ENCODE assay signal across 1 cellular context in genomic region chr19:55216461-55217198, GRCh38.
A peak's percentile ranks its signal among the peaks of the same experiment; 100 is the strongest.
TF ChIP-seq lines count a peak whose summit lies in the region.

No MANE protein-coding gene starts in this region.

TF ChIP-seq in K562, 482 proteins besides CTCF, POLR2A, EP300 and RAD21 (continued from another document and continues in another):
- TF ChIP-seq AFF4 (CRISPR knock-in tag; IDR thresholded peaks at IDR 0.05) (peak; percentile 99), PHB (CRISPR knock-in tag; IDR thresholded peaks at IDR 0.05) (no peak), YBX1 (IDR thresholded peaks at IDR 0.05) (no peak), ZNF785 (CRISPR knock-in tag; IDR thresholded peaks at IDR 0.05) (no peak), PTBP1 (IDR thresholded peaks at IDR 0.05; ENCODE audit: low read depth, low read length) (peak; percentile 22; the same call in 1 of the 2 replicates), ID3 (CRISPR knock-in tag; IDR thresholded peaks at IDR 0.05) (no peak), ID3 (tag; IDR thresholded peaks at IDR 0.05) (peak; percentile 79), ZNF354B (CRISPR knock-in tag; IDR thresholded peaks at IDR 0.05) (no peak), HDAC1 (IDR thresholded peaks at IDR 0.05) (peak; percentile 49 to 97; a peak in 2 of 4 replicates), ZBTB49 (CRISPR knock-in tag; IDR thresholded peaks at IDR 0.05; ENCODE audit: borderline replicate concordance) (peak; percentile 97; the same call in 1 of the 2 replicates), SNIP1 (IDR thresholded peaks at IDR 0.05; ENCODE audit: low read depth) (no peak), ILF3 (IDR thresholded peaks at IDR 0.05; ENCODE audit: borderline replicate concordance) (no peak), ELF2 (CRISPR knock-in tag; IDR thresholded peaks at IDR 0.05) (peak; percentile 93), NFIX (CRISPR knock-in tag; IDR thresholded peaks at IDR 0.05; ENCODE audit: low read depth) (no peak), L3MBTL2 (IDR thresholded peaks at IDR 0.05) (peak; percentile 45), ZNF77 (CRISPR knock-in tag; IDR thresholded peaks at IDR 0.05) (no peak), NR0B1 (IDR thresholded peaks at IDR 0.05; ENCODE audit: partially characterized antibody) (no peak), ESRRB (CRISPR knock-in tag; IDR thresholded peaks at IDR 0.05; ENCODE audit: borderline replicate concordance) (peak; percentile 20; the same call in 1 of the 2 replicates), KDM1A (IDR thresholded peaks at IDR 0.05) (peak; percentile 77 to 81), TFAM (CRISPR knock-in tag; conservative IDR thresholded peaks at IDR 0.05) (no peak), SMAD3 (CRISPR knock-in tag; conservative IDR thresholded peaks at IDR 0.05) (no peak; the same call in none of the 2 replicates), ARID3B (CRISPR knock-in tag; IDR thresholded peaks at IDR 0.05; ENCODE audit: borderline replicate concordance) (no peak), ZNF280B (CRISPR knock-in tag; IDR thresholded peaks at IDR 0.05) (no peak), HNRNPLL (IDR thresholded peaks at IDR 0.05; ENCODE audit: low read depth, low read length, poor library complexity, severe bottlenecking) (peak; percentile 58), NCOA1 (IDR thresholded peaks at IDR 0.05; ENCODE audit: low read depth) (peak; percentile 78), ZNF197 (CRISPR knock-in tag; IDR thresholded peaks at IDR 0.05; ENCODE audit: low read depth) (no peak; the same call in 1 of the 2 replicates), ZFPM2 (CRISPR knock-in tag; IDR thresholded peaks at IDR 0.05) (no peak; the same call in 1 of the 2 replicates), GATAD2A (IDR thresholded peaks at IDR 0.05) (peak; percentile 92; the same call in 1 of the 2 replicates), ZNF75A (CRISPR knock-in tag; IDR thresholded peaks at IDR 0.05) (peak; percentile 38; the same call in 1 of the 2 replicates), TGIF2 (CRISPR knock-in tag; IDR thresholded peaks at IDR 0.05) (peak; percentile 80; the same call in 1 of the 2 replicates), HDAC3 (IDR thresholded peaks at IDR 0.05; ENCODE audit: borderline replicate concordance, partially characterized antibody) (peak; percentile 99), ESRRA (IDR thresholded peaks at IDR 0.05; ENCODE audit: borderline replicate concordance, low read depth) (peak; percentile 87), SMARCC2 (IDR thresholded peaks at IDR 0.05; ENCODE audit: low read depth) (no peak), ZNF212 (CRISPR knock-in tag; IDR thresholded peaks at IDR 0.05) (no peak), ZHX1 (conservative IDR thresholded peaks at IDR 0.05; ENCODE audit: low read length) (peak; percentile 58; the same call in 1 of the 2 replicates), MCM3 (IDR thresholded peaks at IDR 0.05) (no peak), RBM14 (IDR thresholded peaks at IDR 0.05; ENCODE audit: borderline replicate concordance, insufficient read depth, low read depth, low read length) (peak; percentile 84; the same call in 1 of the 2 replicates), PRDM10 (IDR thresholded peaks at IDR 0.05; ENCODE audit: partially characterized antibody) (peak; percentile 66), MBD1 (CRISPR knock-in tag; IDR thresholded peaks at IDR 0.05) (no peak), ZNF121 (CRISPR knock-in tag; conservative IDR thresholded peaks at IDR 0.05) (peak; percentile 95), DMBX1 (CRISPR knock-in tag; IDR thresholded peaks at IDR 0.05; ENCODE audit: borderline replicate concordance) (peak; percentile 60), FOXP1 (CRISPR knock-in tag; IDR thresholded peaks at IDR 0.05) (peak; percentile 95), KDM2B (CRISPR knock-in tag; IDR thresholded peaks at IDR 0.05) (no peak)
